In the genomic region with DNA sequence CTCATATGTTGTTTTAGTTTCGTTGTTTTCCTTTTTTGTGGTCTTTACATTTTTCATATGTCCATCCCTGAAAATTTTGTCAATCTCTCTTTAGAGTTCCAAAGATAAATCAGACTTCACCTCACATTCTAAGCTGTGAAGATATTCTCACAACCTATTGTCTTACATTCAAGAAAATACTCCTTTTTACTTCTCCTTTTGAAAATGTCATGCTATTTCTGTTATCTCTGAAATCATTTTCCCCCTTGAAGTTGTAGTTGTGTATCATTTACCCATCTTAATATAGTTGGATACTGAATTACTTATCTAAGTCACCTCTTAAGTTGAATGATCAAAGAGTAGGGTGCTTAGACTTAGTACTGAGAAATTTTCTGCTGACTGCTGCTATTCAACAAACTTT, we compare ENCODE assay signal across 30 cellular contexts.
DNase-seq lines count a peak whose midpoint lies in the region; ATAC-seq lines count a peak whose summit lies in the region.
"Had no signal": no experiment of that assay in that cellular context is flagged by ENCODE, and none has a peak within 500 bp of the region (broad histone marks: within the 10 kb centered on the region; RNA-seq: fewer than 3 reads in every experiment).

No MANE protein-coding gene starts in this region.

- H3K4me3 Mint-ChIP-seq in activated T-cell treated with anti-CD3 and anti-CD28 coated beads, Interleukin-2, amount 50 U/mL, for 72 hours, result no peak overlapping the region
- no peak overlapping the region for H3K4me3 Mint-ChIP-seq in naive thymus-derived CD8-positive, alpha-beta T cell
- H3K4me3 Mint-ChIP-seq: activated naive CD8-positive, alpha-beta T cell; B cell; dendritic cell treated with granulocyte-macrophage colony-stimulating factor and Interleukin-4, amounts not matched to agents 40 ng/mL and 50 ng/mL, for 4 days; H9; T-cell had no signal

- H3K27ac Mint-ChIP-seq in activated T-cell treated with anti-CD3 and anti-CD28 coated beads, Interleukin-2, amount 50 U/mL, for 72 hours, result peak overlapping the region; percentile 43
- H3K27ac Mint-ChIP-seq in naive thymus-derived CD8-positive, alpha-beta T cell, result peak overlapping the region in 6 of 10 donors; percentile 12 to 67 (median 28)
- H3K27ac Mint-ChIP-seq: B cell; dendritic cell treated with granulocyte-macrophage colony-stimulating factor and Interleukin-4, amounts not matched to agents 40 ng/mL and 50 ng/mL, for 4 days; H9 had no signal

- H3K4me1 Mint-ChIP-seq in activated T-cell treated with anti-CD3 and anti-CD28 coated beads, Interleukin-2, amount 50 U/mL, for 72 hours (ENCODE audit: low read depth), result peaks cover 18% of the 10 kb centered on the region
- H3K4me1 Mint-ChIP-seq in naive thymus-derived CD8-positive, alpha-beta T cell, result peaks cover 2 to 25% (median 7%) of the 10 kb centered on the region in 4 donors
- H3K4me1 Mint-ChIP-seq: B cell had no signal

- POLR2A ChIA-PET in naive thymus-derived CD8-positive, alpha-beta T cell (lab: Charles Lee), result no interaction called here

- H3K27me3 Mint-ChIP-seq in activated T-cell treated with anti-CD3 and anti-CD28 coated beads, Interleukin-2, amount 50 U/mL, for 72 hours (ENCODE audit: low read depth), result no peaks in the 10 kb centered on the region
- no peaks in the 10 kb centered on the region for H3K27me3 Mint-ChIP-seq in naive thymus-derived CD8-positive, alpha-beta T cell
- H3K27me3 Mint-ChIP-seq: activated naive CD8-positive, alpha-beta T cell; B cell; dendritic cell treated with granulocyte-macrophage colony-stimulating factor and Interleukin-4, amounts not matched to agents 40 ng/mL and 50 ng/mL, for 4 days; naive B cell; T-cell had no signal

- H3K9me3 Mint-ChIP-seq in activated T-cell treated with anti-CD3 and anti-CD28 coated beads, Interleukin-2, amount 50 U/mL, for 72 hours, result no peaks in the 10 kb centered on the region
- H3K9me3 Mint-ChIP-seq in naive thymus-derived CD8-positive, alpha-beta T cell, result no peaks in the 10 kb centered on the region
- H3K9me3 Mint-ChIP-seq: dendritic cell treated with granulocyte-macrophage colony-stimulating factor and Interleukin-4, amounts not matched to agents 40 ng/mL and 50 ng/mL, for 4 days; H9; naive B cell; T-cell had no signal

- peaks cover 1 to 4% of the 10 kb centered on the region in 2 donors for H3K36me3 Mint-ChIP-seq in activated T-cell treated with anti-CD3 and anti-CD28 coated beads, Interleukin-2, amount 50 U/mL, for 72 hours (ENCODE audit: insufficient read depth in 2 of 2)
- H3K36me3 Mint-ChIP-seq in naive thymus-derived CD8-positive, alpha-beta T cell, result peaks cover 0 to 61% (median 5%) of the 10 kb centered on the region in 3 donors
- H3K36me3 Mint-ChIP-seq: activated naive CD8-positive, alpha-beta T cell had no signal

- ATAC-seq in activated T-cell treated with anti-CD3 and anti-CD28 coated beads, Interleukin-2, amount 50 U/mL, for 72 hours (replicated peaks in 1 of 2), result no peak
- ATAC-seq in GM21390 (IDR thresholded peaks at IDR 0.05; ENCODE audit: unreplicated experiment) (peak; percentile 54), HG03342 (IDR thresholded peaks at IDR 0.05; ENCODE audit: unreplicated experiment) (peak; percentile 49), HG03196 (IDR thresholded peaks at IDR 0.05; ENCODE audit: unreplicated experiment) (no peak), HG03175 (IDR thresholded peaks at IDR 0.05; ENCODE audit: unreplicated experiment) (no peak), GM18498 (IDR thresholded peaks at IDR 0.05; ENCODE audit: unreplicated experiment) (no peak)
- no peak for ATAC-seq in naive thymus-derived CD8-positive, alpha-beta T cell
- ATAC-seq: A549; activated CD4-positive, CD25-positive, alpha-beta regulatory T cell treated with anti-CD3 and anti-CD28 coated beads, Interleukin-2, amount 50 U/mL, for 24 hours; gastrocnemius medialis; left lung; right lobe of liver; T-cell had no signal

- no peak for DNase-seq in activated T-cell treated with anti-CD3 and anti-CD28 coated beads, Interleukin-2, amount 50 U/mL, for 72 hours
- no peak for DNase-seq in activated T-cell treated with anti-CD3 and anti-CD28 coated beads, Interleukin-2, amount 50 U/mL, for 48 hours
- DNase-seq in naive thymus-derived CD8-positive, alpha-beta T cell, result no peak
- DNase-seq: caudate nucleus; DMS53; esophagus squamous epithelium; gastrocnemius medialis; GDM1; H9; left lung; naive B cell; NCI-H187; NCI-H524 treated with DMSO at 0.1 percent for 48 hours; Peyer's patch; right lobe of liver; stimulated activated CD4-positive, alpha-beta T cell treated with anti-CD3 and anti-CD28 coated beads, Interleukin-12 subunit alpha, Interleukin-12 subunit beta, amount 100 ng/mL, for 4 hours; stimulated activated CD4-positive, alpha-beta T cell treated with anti-CD3 and anti-CD28 coated beads, Interleukin-4, amount 100 ng/mL, for 24 hours; stimulated activated naive CD4-positive, alpha-beta T cell treated with Interleukin-2 at 50 U/mL for 16 hours; T-cell; testis had no signal

Comparison
In these comparisons a context has a peak if more than half of its experiments do, and no peak if none do; other contexts are left out.
1. ATAC-seq: peak in GM21390 (single experiment) and HG03342 (single experiment); none in activated T-cell treated with anti-CD3 and anti-CD28 coated beads, Interleukin-2, amount 50 U/mL, for 72 hours (0 of 2), naive thymus-derived CD8-positive, alpha-beta T cell (0 of 2), HG03196 (single experiment), HG03175 (single experiment) and GM18498 (single experiment).